Comparison of ENCODE assay signal across 19 cellular contexts in the genomic region with DNA sequence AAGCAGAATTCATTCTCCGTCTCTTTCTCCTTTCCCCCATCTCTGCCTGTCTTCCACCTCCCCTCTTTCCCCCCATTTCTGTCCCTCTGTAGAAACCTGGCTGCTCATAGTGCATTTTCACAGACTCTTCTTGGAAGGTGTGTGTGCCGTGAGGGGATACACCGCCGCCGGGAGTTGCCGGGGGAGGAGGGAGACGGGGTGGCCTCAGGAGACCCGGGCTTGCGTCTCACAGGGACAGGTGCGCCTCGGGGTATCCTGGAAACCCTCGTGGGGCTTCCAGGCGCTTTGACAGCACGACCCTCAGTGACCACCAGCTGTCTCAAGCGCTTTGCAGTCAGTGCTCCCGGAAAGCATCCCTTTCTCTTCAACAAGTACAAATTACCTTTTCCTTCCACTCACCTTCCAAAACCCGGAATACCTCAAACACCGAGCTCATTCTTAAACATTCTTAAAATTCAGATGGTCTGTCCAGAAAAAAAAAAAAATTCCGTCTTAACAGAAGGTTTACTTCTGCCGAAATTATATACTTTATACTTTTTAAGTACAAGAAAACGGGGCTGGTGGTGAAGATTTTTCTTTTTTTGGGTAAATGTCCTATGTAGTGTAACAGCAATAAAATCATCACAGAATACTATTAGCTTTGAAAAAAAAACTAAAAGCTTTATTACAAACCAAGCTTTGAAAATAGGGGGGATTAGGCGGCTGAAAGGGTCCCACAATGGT. TPM values are rescaled to one million over a fixed set of nuclear protein-coding genes. Genes with fewer than 3 reads are reported as not detected.
"Had no signal": no experiment of that assay in that cellular context is flagged by ENCODE, and none has a peak within 500 bp of the region (broad histone marks: within the 10 kb centered on the region; RNA-seq: fewer than 3 reads in every experiment).

No MANE protein-coding gene starts in this region.

- FAIRE-seq: bronchial epithelial cell, keratinocyte had no signal

- H2AFZ ChIP-seq: hepatocyte had no signal

- ATAC-seq: activated CD8-positive, alpha-beta T cell treated with anti-CD3 and anti-CD28 coated beads for 36 hours; activated T-cell treated with anti-CD3 and anti-CD28 coated beads, Interleukin-2, amount 50 U/mL, for 4 hours; WTC11 had no signal

- H3K4me3 ChIP-seq: hepatocyte, right atrium auricular region, skin epidermis, tibial nerve had no signal

- H3K9me3 ChIP-seq: neutrophil, right atrium auricular region, tibial nerve had no signal

- H3K9me3 Mint-ChIP-seq: activated CD8-positive, alpha-beta T cell treated with anti-CD3 and anti-CD28 coated beads for 36 hours; activated T-cell treated with anti-CD3 and anti-CD28 coated beads, Interleukin-2, amount 50 U/mL, for 4 hours; dendritic cell treated with granulocyte-macrophage colony-stimulating factor and Interleukin-4, amounts not matched to agents 40 ng/mL and 50 ng/mL, for 4 days; endodermal cell; WTC11 had no signal

- H3K27ac Mint-ChIP-seq: activated CD8-positive, alpha-beta T cell treated with anti-CD3 and anti-CD28 coated beads for 36 hours; activated naive CD8-positive, alpha-beta T cell treated with anti-CD3 and anti-CD28 coated beads, Interleukin-2, amount 10 ng/mL, durations not matched to agents 7 days and 5 days; dendritic cell treated with granulocyte-macrophage colony-stimulating factor and Interleukin-4, amounts not matched to agents 40 ng/mL and 50 ng/mL, for 4 days; endodermal cell; WTC11 had no signal

- H3K79me2 ChIP-seq: hepatocyte had no signal

- H3K36me3 Mint-ChIP-seq: WTC11 had no signal

- H3K4me3 Mint-ChIP-seq: activated CD8-positive, alpha-beta T cell treated with anti-CD3 and anti-CD28 coated beads for 36 hours; activated naive CD8-positive, alpha-beta T cell treated with anti-CD3 and anti-CD28 coated beads, Interleukin-2, amount 10 ng/mL, durations not matched to agents 7 days and 5 days; activated T-cell treated with anti-CD3 and anti-CD28 coated beads, Interleukin-2, amount 50 U/mL, for 4 hours; dendritic cell treated with granulocyte-macrophage colony-stimulating factor and Interleukin-4, amounts not matched to agents 40 ng/mL and 50 ng/mL, for 4 days; endodermal cell; WTC11 had no signal

- H3K36me3 ChIP-seq: neutrophil, right atrium auricular region, tibial nerve had no signal

- H3K27ac ChIP-seq: hepatocyte, neutrophil, right atrium auricular region, tibial nerve had no signal

- DNase-seq: activated CD4-positive, alpha-beta T cell treated with anti-CD3 and anti-CD28 coated beads for 48 hours; activated CD8-positive, alpha-beta T cell treated with anti-CD3 and anti-CD28 coated beads for 36 hours; activated gamma-delta T cell; activated naive CD8-positive, alpha-beta T cell treated with anti-CD3 and anti-CD28 coated beads, Interleukin-2, amount 10 ng/mL, durations not matched to agents 7 days and 5 days; activated T-cell treated with anti-CD3 and anti-CD28 coated beads, Interleukin-2, amount 50 U/mL, for 4 hours; stimulated activated CD4-positive, alpha-beta T cell treated with anti-CD3 and anti-CD28 coated beads, Interleukin-4, amount 100 ng/mL, for 24 hours; stimulated activated naive CD4-positive, alpha-beta T cell treated with Interleukin-2 at 50 U/mL for 16 hours; substantia nigra; T-helper 2 cell had no signal

RNA-seq across cellular contexts. Expression of a gene that starts 8.2 kb away (rescaled TPM):
- total RNA-seq: activated CD8-positive, alpha-beta T cell treated with anti-CD3 and anti-CD28 coated beads for 36 hours; activated naive CD8-positive, alpha-beta T cell treated with anti-CD3 and anti-CD28 coated beads, Interleukin-2, amount 10 ng/mL, durations not matched to agents 7 days and 5 days; activated T-cell treated with anti-CD3 and anti-CD28 coated beads, Interleukin-2, amount 50 U/mL, for 4 hours; bronchial epithelial cell; hepatocyte; WTC11 had no signal
- polyA plus RNA-seq: hepatocyte had no signal
